29 cellular contexts compared by ENCODE assay signal in genomic region chr7:38303866-38304265, GRCh38.
DNase-seq lines count a peak whose midpoint lies in the region; ATAC-seq and TF ChIP-seq lines count a peak whose summit lies in the region.
"Had no signal": no experiment of that assay in that cellular context is flagged by ENCODE, and none has a peak within 500 bp of the region (broad histone marks: within the 10 kb centered on the region; RNA-seq: fewer than 3 reads in every experiment).

No MANE protein-coding gene starts in this region.

- H3K4me1 ChIP-seq in spleen, result peaks cover 0 to 38% (median 0%) of the 10 kb centered on the region in 6 donors
- H3K4me1 ChIP-seq: gastroesophageal sphincter, sigmoid colon, transverse colon had no signal

- H3K36me3 ChIP-seq in spleen, result no peaks in the 10 kb centered on the region
- H3K36me3 ChIP-seq: gastroesophageal sphincter, sigmoid colon, transverse colon had no signal

- DNase-seq in activated T-cell treated with anti-CD3 and anti-CD28 coated beads, Interleukin-2, amount 50 U/mL, for 4 hours, result no peak
- no peak for DNase-seq in activated T-cell treated with anti-CD3 and anti-CD28 coated beads, Interleukin-2, amount 50 U/mL, for 1 hour
- DNase-seq in T-helper 2 cell treated with Interferon-gamma antibody and Interleukin-4, amounts not matched to agents 5 μg/mL and 100 μg/mL, for 36 hours (ENCODE audit: low spot score), result no peak
- no peak for DNase-seq in activated naive CD8-positive, alpha-beta T cell treated with anti-CD3 and anti-CD28 coated beads, Interleukin-2, amount 50 U/mL, for 24 hours
- DNase-seq in spleen, result no peak
- DNase-seq in GM03348 (ENCODE audit: low spot score), result no peak
- no peak for DNase-seq in GM19240 (ENCODE audit: insufficient read length, low spot score)
- DNase-seq in activated CD4-positive, CD25-positive, alpha-beta regulatory T cell (lab: John Stamatoyannopoulos, UW), result no peak
- DNase-seq: activated CD4-positive, alpha-beta T cell treated with anti-CD3 and anti-CD28 coated beads, Interleukin-2, amount 10 ng/mL, durations not matched to agents 24 days and 14 days; central memory CD4-positive, alpha-beta T cell; COR-L47; dermis blood vessel endothelial cell; DMS53; H9; IMR-90; left cardiac atrium; NCI-H1105; NCI-H187 treated with DMSO at 0.1 percent for 48 hours; NCI-H2171 treated with DMSO at 0.1 percent for 48 hours; NCI-H510A treated with DMSO at 0.1 percent for 48 hours; PC-3; sigmoid colon; SK-N-SH; stimulated activated CD4-positive, alpha-beta T cell treated with anti-CD3 and anti-CD28 coated beads, Interleukin-15, amount 100 ng/mL, for 24 hours; T-helper 17 cell; transverse colon had no signal

- no peaks in the 10 kb centered on the region for H3K36me3 Mint-ChIP-seq in activated T-cell treated with anti-CD3 and anti-CD28 coated beads, Interleukin-2, amount 50 U/mL, for 4 hours (ENCODE audit: insufficient read depth)
- peaks cover 2% of the 10 kb centered on the region for H3K36me3 Mint-ChIP-seq in T-helper 2 cell treated with Interferon-gamma antibody and Interleukin-4, amounts not matched to agents 5 μg/mL and 100 μg/mL, for 36 hours (ENCODE audit: low read depth)
- no peaks in the 10 kb centered on the region for H3K36me3 Mint-ChIP-seq in activated naive CD8-positive, alpha-beta T cell treated with anti-CD3 and anti-CD28 coated beads, Interleukin-2, amount 50 U/mL, for 24 hours (ENCODE audit: low read depth)

- TF ChIP-seq POLR2A in spleen (IDR thresholded peaks at IDR 0.05), result no peak

- no peak overlapping the region for H3K27ac Mint-ChIP-seq in T-helper 2 cell treated with Interferon-gamma antibody and Interleukin-4, amounts not matched to agents 5 μg/mL and 100 μg/mL, for 36 hours
- peak overlapping the region; percentile 76 for H3K27ac Mint-ChIP-seq in activated naive CD8-positive, alpha-beta T cell treated with anti-CD3 and anti-CD28 coated beads, Interleukin-2, amount 50 U/mL, for 24 hours
- H3K27ac Mint-ChIP-seq: B cell, H9, T-helper 17 cell had no signal

- peaks cover 10% of the 10 kb centered on the region for H3K4me1 Mint-ChIP-seq in activated T-cell treated with anti-CD3 and anti-CD28 coated beads, Interleukin-2, amount 50 U/mL, for 4 hours (ENCODE audit: low read depth)
- peaks cover 11% of the 10 kb centered on the region for H3K4me1 Mint-ChIP-seq in T-helper 2 cell treated with Interferon-gamma antibody and Interleukin-4, amounts not matched to agents 5 μg/mL and 100 μg/mL, for 36 hours (ENCODE audit: low read depth)
- peaks cover 35% of the 10 kb centered on the region for H3K4me1 Mint-ChIP-seq in activated naive CD8-positive, alpha-beta T cell treated with anti-CD3 and anti-CD28 coated beads, Interleukin-2, amount 50 U/mL, for 24 hours
- H3K4me1 Mint-ChIP-seq: B cell, T-helper 17 cell had no signal

- H3K27ac ChIP-seq in spleen, result peak overlapping the region in 5 of 8 donors; percentile 25 to 75 (median 58)
- H3K27ac ChIP-seq: gastroesophageal sphincter, hepatocyte, sigmoid colon, transverse colon had no signal

- H3K4me3 ChIP-seq in spleen, result peak overlapping the region in 1 of 8 donors; percentile 46
- H3K4me3 ChIP-seq: gastroesophageal sphincter, hepatocyte, sigmoid colon, transverse colon had no signal

- intact Hi-C loops in spleen (cut with DNase I; ENCODE audit: low total_unique reads), result no loop called here

- peaks cover 0 to 3% (median 0%) of the 10 kb centered on the region in 8 donors for H3K9me3 ChIP-seq in spleen
- H3K9me3 ChIP-seq: gastroesophageal sphincter, sigmoid colon, SK-N-SH, transverse colon had no signal

- H3K4me3 Mint-ChIP-seq in activated T-cell treated with anti-CD3 and anti-CD28 coated beads, Interleukin-2, amount 50 U/mL, for 4 hours, result peak overlapping the region; percentile 81
- peak overlapping the region; percentile 18 for H3K4me3 Mint-ChIP-seq in T-helper 2 cell treated with Interferon-gamma antibody and Interleukin-4, amounts not matched to agents 5 μg/mL and 100 μg/mL, for 36 hours
- peak overlapping the region; percentile 78 for H3K4me3 Mint-ChIP-seq in activated naive CD8-positive, alpha-beta T cell treated with anti-CD3 and anti-CD28 coated beads, Interleukin-2, amount 50 U/mL, for 24 hours
- H3K4me3 Mint-ChIP-seq: B cell, H9 had no signal

- WGBS in spleen, 5 donors, result 79 to 91% (median 85%) methylated on average over 2 of the region's 2 CpGs

- no peak for TF ChIP-seq CTCF in spleen (IDR thresholded peaks at IDR 0.05 in 8 of 11, conservative IDR thresholded peaks at IDR 0.05 in 3 of 11)

- no peaks in the 10 kb centered on the region for H3K9me3 Mint-ChIP-seq in activated T-cell treated with anti-CD3 and anti-CD28 coated beads, Interleukin-2, amount 50 U/mL, for 4 hours
- peaks cover 3% of the 10 kb centered on the region for H3K9me3 Mint-ChIP-seq in T-helper 2 cell treated with Interferon-gamma antibody and Interleukin-4, amounts not matched to agents 5 μg/mL and 100 μg/mL, for 36 hours
- no peaks in the 10 kb centered on the region for H3K9me3 Mint-ChIP-seq in activated naive CD8-positive, alpha-beta T cell treated with anti-CD3 and anti-CD28 coated beads, Interleukin-2, amount 50 U/mL, for 24 hours
- H3K9me3 Mint-ChIP-seq: activated CD4-positive, alpha-beta T cell treated with anti-CD3 and anti-CD28 coated beads, Interleukin-2, amount 10 ng/mL, durations not matched to agents 24 days and 14 days; H9 had no signal

- no peaks in the 10 kb centered on the region for H3K27me3 ChIP-seq in spleen (replicated peaks in 1 of 7)
- H3K27me3 ChIP-seq: gastroesophageal sphincter, hepatocyte, sigmoid colon, transverse colon had no signal

- no peaks in the 10 kb centered on the region for H3K27me3 Mint-ChIP-seq in activated T-cell treated with anti-CD3 and anti-CD28 coated beads, Interleukin-2, amount 50 U/mL, for 4 hours (ENCODE audit: low read depth)
- H3K27me3 Mint-ChIP-seq in T-helper 2 cell treated with Interferon-gamma antibody and Interleukin-4, amounts not matched to agents 5 μg/mL and 100 μg/mL, for 36 hours (ENCODE audit: low read depth), result no peaks in the 10 kb centered on the region
- no peaks in the 10 kb centered on the region for H3K27me3 Mint-ChIP-seq in activated naive CD8-positive, alpha-beta T cell treated with anti-CD3 and anti-CD28 coated beads, Interleukin-2, amount 50 U/mL, for 24 hours
- H3K27me3 Mint-ChIP-seq: activated CD4-positive, alpha-beta T cell treated with anti-CD3 and anti-CD28 coated beads, Interleukin-2, amount 10 ng/mL, durations not matched to agents 24 days and 14 days; T-helper 17 cell had no signal

- ATAC-seq in activated T-cell treated with anti-CD3 and anti-CD28 coated beads, Interleukin-2, amount 50 U/mL, for 4 hours, result peak; percentile 51 to 75
- peak; percentile 47 for ATAC-seq in activated naive CD8-positive, alpha-beta T cell treated with anti-CD3 and anti-CD28 coated beads, Interleukin-2, amount 50 U/mL, for 24 hours
- ATAC-seq: gastroesophageal sphincter, left cardiac atrium, PC-3 had no signal

Comparison
In these comparisons a context has a peak if more than half of its experiments do, and no peak if none do; other contexts are left out.
1. H3K4me3 Mint-ChIP-seq: peak in every context shown above with its lines; median percentile 81 in activated T-cell treated with anti-CD3 and anti-CD28 coated beads, Interleukin-2, amount 50 U/mL, for 4 hours; 78 in activated naive CD8-positive, alpha-beta T cell treated with anti-CD3 and anti-CD28 coated beads, Interleukin-2, amount 50 U/mL, for 24 hours; 18 in T-helper 2 cell treated with Interferon-gamma antibody and Interleukin-4, amounts not matched to agents 5 μg/mL and 100 μg/mL, for 36 hours.